41 cellular contexts compared by ENCODE assay signal in the genomic region with DNA sequence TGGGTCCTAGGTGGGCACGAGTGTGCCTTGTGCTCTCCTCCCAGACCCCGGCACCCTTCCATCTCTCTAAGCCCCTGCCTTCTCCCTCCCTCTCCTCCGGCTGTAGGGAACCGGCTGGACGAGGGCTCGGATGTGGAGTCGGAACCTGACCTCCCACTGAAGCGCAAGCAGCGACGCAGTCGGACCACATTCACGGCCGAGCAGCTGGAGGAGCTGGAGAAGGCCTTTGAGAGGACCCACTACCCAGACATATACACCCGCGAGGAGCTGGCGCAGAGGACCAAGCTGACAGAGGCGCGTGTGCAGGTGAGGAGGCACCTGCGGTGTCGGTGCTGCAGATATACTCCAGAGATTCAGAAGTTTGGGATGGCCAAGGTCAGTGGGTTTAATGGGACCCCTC.
"Had no signal": no experiment of that assay in that cellular context is flagged by ENCODE, and none has a peak within 500 bp of the region (broad histone marks: within the 10 kb centered on the region; RNA-seq: fewer than 3 reads in every experiment).

No MANE protein-coding gene starts in this region.

- H3K4me1 ChIP-seq: adrenal gland, ascending aorta, body of pancreas, breast epithelium had no signal

- DNase-seq: activated effector memory CD4-positive, alpha-beta T cell treated with anti-CD3 and anti-CD28 coated beads, Interleukin-2, amount 50 U/mL, for 16 hours; activated effector memory CD4-positive, alpha-beta T cell treated with Interleukin-2 at 50 U/mL for 16 hours; activated gamma-delta T cell; activated gamma-delta T cell treated with Interleukin-2 at 50 U/mL for 16 hours; activated naive CD4-positive, alpha-beta T cell; activated naive CD4-positive, alpha-beta T cell treated with anti-CD3 and anti-CD28 coated beads for 36 hours; activated naive CD4-positive, alpha-beta T cell treated with anti-CD3 and anti-CD28 coated beads, Interleukin-2, amount 10 ng/mL, durations not matched to agents 7 days and 5 days; activated naive CD4-positive, alpha-beta T cell treated with anti-CD3 and anti-CD28 coated beads, Interleukin-2, amount 50 U/mL, for 16 hours; activated naive CD4-positive, alpha-beta T cell treated with Interleukin-2 at 50 U/mL for 16 hours; activated naive CD8-positive, alpha-beta T cell treated with anti-CD3 and anti-CD28 coated beads for 36 hours; activated naive CD8-positive, alpha-beta T cell treated with anti-CD3 and anti-CD28 coated beads, Interleukin-2, amount 10 ng/mL, durations not matched to agents 7 days and 5 days; activated naive CD8-positive, alpha-beta T cell treated with anti-CD3 and anti-CD28 coated beads, Interleukin-2, amount 50 U/mL, for 24 hours; activated T-cell treated with anti-CD3 and anti-CD28 coated beads for 4 hours; activated T-cell treated with anti-CD3 and anti-CD28 coated beads, Interleukin-2, amount 50 U/mL, for 1 hour; activated T-cell treated with anti-CD3 and anti-CD28 coated beads, Interleukin-2, amount 50 U/mL, for 24 hours; activated T-cell treated with anti-CD3 and anti-CD28 coated beads, Interleukin-2, amount 50 U/mL, for 4 hours; activated T-cell treated with anti-CD3 and anti-CD28 coated beads, Interleukin-2, amount 50 U/mL, for 48 hours; activated T-cell treated with anti-CD3 and anti-CD28 coated beads, Interleukin-2, amount 50 U/mL, for 72 hours; adrenal gland; amniotic stem cell; amygdala; anterior cingulate cortex; aorta; body of pancreas; brain microvascular endothelial cell; caudate nucleus; central memory CD4-positive, alpha-beta T cell; cerebellar nuclear complex had no signal

- H3K4me3 Mint-ChIP-seq: activated naive CD4-positive, alpha-beta T cell treated with anti-CD3 and anti-CD28 coated beads for 36 hours; activated naive CD4-positive, alpha-beta T cell treated with anti-CD3 and anti-CD28 coated beads, Interleukin-2, amount 10 ng/mL, durations not matched to agents 7 days and 5 days; activated naive CD4-positive, alpha-beta T cell treated with anti-CD3 and anti-CD28 coated beads, Interleukin-2, amount 50 U/mL, for 24 hours; activated naive CD8-positive, alpha-beta T cell; activated naive CD8-positive, alpha-beta T cell treated with anti-CD3 and anti-CD28 coated beads for 36 hours; activated naive CD8-positive, alpha-beta T cell treated with anti-CD3 and anti-CD28 coated beads, Interleukin-2, amount 10 ng/mL, durations not matched to agents 7 days and 5 days; activated naive CD8-positive, alpha-beta T cell treated with anti-CD3 and anti-CD28 coated beads, Interleukin-2, amount 50 U/mL, for 24 hours; activated T-cell treated with anti-CD3 and anti-CD28 coated beads, Interleukin-2, amount 50 U/mL, for 24 hours; activated T-cell treated with anti-CD3 and anti-CD28 coated beads, Interleukin-2, amount 50 U/mL, for 4 hours; activated T-cell treated with anti-CD3 and anti-CD28 coated beads, Interleukin-2, amount 50 U/mL, for 72 hours; activated T-helper 1 cell treated with anti-CD3 and anti-CD28 coated beads, Interleukin-12 subunit alpha, Interleukin-12 subunit beta, Interleukin-2, Interleukin-4 antibody, amounts not matched to agents 30 ng/mL and 10 ng/mL and 1 ng/mL, durations not matched to agents 14 hours and 24 hours and 36 hours; activated T-helper 17 cell treated with anti-CD3 and anti-CD28 coated beads, Interleukin-2, amount 50 U/mL, for 72 hours; brain; central memory CD8-positive, alpha-beta T cell had no signal

- ATAC-seq: activated naive CD4-positive, alpha-beta T cell treated with anti-CD3 and anti-CD28 coated beads, Interleukin-2, amount 50 U/mL, for 72 hours; activated naive CD8-positive, alpha-beta T cell treated with anti-CD3 and anti-CD28 coated beads, Interleukin-2, amount 50 U/mL, for 24 hours; activated T-cell treated with anti-CD3 and anti-CD28 coated beads, Interleukin-2, amount 50 U/mL, for 4 hours; activated T-cell treated with anti-CD3 and anti-CD28 coated beads, Interleukin-2, amount 50 U/mL, for 72 hours; activated T-helper 17 cell treated with anti-CD3 and anti-CD28 coated beads, Interleukin-2, amount 50 U/mL, for 72 hours; body of pancreas had no signal

- H3K36me3 ChIP-seq: adrenal gland, ascending aorta, brain microvascular endothelial cell, breast epithelium, cardiac muscle cell had no signal

- H3K27me3 ChIP-seq: ascending aorta, brain microvascular endothelial cell had no signal

- H3K36me3 Mint-ChIP-seq: activated naive CD4-positive, alpha-beta T cell treated with anti-CD3 and anti-CD28 coated beads, Interleukin-2, amount 10 ng/mL, durations not matched to agents 7 days and 5 days; activated naive CD4-positive, alpha-beta T cell treated with anti-CD3 and anti-CD28 coated beads, Interleukin-2, amount 50 U/mL, for 24 hours; activated naive CD4-positive, alpha-beta T cell treated with anti-CD3 and anti-CD28 coated beads, Interleukin-2, amount 50 U/mL, for 72 hours; activated naive CD8-positive, alpha-beta T cell; activated naive CD8-positive, alpha-beta T cell treated with anti-CD3 and anti-CD28 coated beads for 36 hours; activated naive CD8-positive, alpha-beta T cell treated with anti-CD3 and anti-CD28 coated beads, Interleukin-2, amount 10 ng/mL, durations not matched to agents 7 days and 5 days; brain had no signal

- H3K4me1 Mint-ChIP-seq: activated naive CD4-positive, alpha-beta T cell treated with anti-CD3 and anti-CD28 coated beads, Interleukin-2, amount 10 ng/mL, durations not matched to agents 7 days and 5 days; activated naive CD4-positive, alpha-beta T cell treated with anti-CD3 and anti-CD28 coated beads, Interleukin-2, amount 50 U/mL, for 24 hours; activated naive CD8-positive, alpha-beta T cell treated with anti-CD3 and anti-CD28 coated beads for 36 hours; activated naive CD8-positive, alpha-beta T cell treated with anti-CD3 and anti-CD28 coated beads, Interleukin-2, amount 10 ng/mL, durations not matched to agents 7 days and 5 days; activated naive CD8-positive, alpha-beta T cell treated with anti-CD3 and anti-CD28 coated beads, Interleukin-2, amount 50 U/mL, for 24 hours; activated T-helper 17 cell treated with anti-CD3 and anti-CD28 coated beads, Interleukin-2, amount 50 U/mL, for 72 hours; central memory CD8-positive, alpha-beta T cell had no signal

- FAIRE-seq: astrocyte, bronchial epithelial cell had no signal

- H3K9me3 Mint-ChIP-seq: activated naive CD4-positive, alpha-beta T cell treated with anti-CD3 and anti-CD28 coated beads for 36 hours; activated naive CD4-positive, alpha-beta T cell treated with anti-CD3 and anti-CD28 coated beads, Interleukin-2, amount 10 ng/mL, durations not matched to agents 7 days and 5 days; activated naive CD4-positive, alpha-beta T cell treated with anti-CD3 and anti-CD28 coated beads, Interleukin-2, amount 50 U/mL, for 24 hours; activated naive CD4-positive, alpha-beta T cell treated with anti-CD3 and anti-CD28 coated beads, Interleukin-2, amount 50 U/mL, for 72 hours; activated naive CD8-positive, alpha-beta T cell treated with anti-CD3 and anti-CD28 coated beads for 36 hours; activated naive CD8-positive, alpha-beta T cell treated with anti-CD3 and anti-CD28 coated beads, Interleukin-2, amount 10 ng/mL, durations not matched to agents 7 days and 5 days; activated naive CD8-positive, alpha-beta T cell treated with anti-CD3 and anti-CD28 coated beads, Interleukin-2, amount 50 U/mL, for 24 hours; activated T-cell treated with anti-CD3 and anti-CD28 coated beads, Interleukin-2, amount 50 U/mL, for 24 hours; activated T-cell treated with anti-CD3 and anti-CD28 coated beads, Interleukin-2, amount 50 U/mL, for 4 hours; activated T-cell treated with anti-CD3 and anti-CD28 coated beads, Interleukin-2, amount 50 U/mL, for 72 hours; activated T-helper 1 cell treated with anti-CD3 and anti-CD28 coated beads, Interleukin-12 subunit alpha, Interleukin-12 subunit beta, Interleukin-2, Interleukin-4 antibody, amounts not matched to agents 30 ng/mL and 10 ng/mL and 1 ng/mL, durations not matched to agents 14 hours and 24 hours and 36 hours; activated T-helper 17 cell treated with anti-CD3 and anti-CD28 coated beads, Interleukin-2, amount 50 U/mL, for 72 hours; activated T-helper 2 cell treated with anti-CD3 and anti-CD28 coated beads, Interferon-gamma antibody, Interleukin-2, Interleukin-4, amounts not matched to agents 10 μg/mL and 5 μg/mL and 100 μg/mL, durations not matched to agents 14 hours and 24 hours and 36 hours; central memory CD8-positive, alpha-beta T cell had no signal

- H3K4me3 ChIP-seq: adrenal gland, ascending aorta, body of pancreas, breast epithelium, cardiac muscle cell had no signal

- H3K27ac Mint-ChIP-seq: activated naive CD4-positive, alpha-beta T cell treated with anti-CD3 and anti-CD28 coated beads for 36 hours; activated naive CD4-positive, alpha-beta T cell treated with anti-CD3 and anti-CD28 coated beads, Interleukin-2, amount 10 ng/mL, durations not matched to agents 7 days and 5 days; activated naive CD4-positive, alpha-beta T cell treated with anti-CD3 and anti-CD28 coated beads, Interleukin-2, amount 50 U/mL, for 24 hours; activated naive CD8-positive, alpha-beta T cell treated with anti-CD3 and anti-CD28 coated beads for 36 hours; activated naive CD8-positive, alpha-beta T cell treated with anti-CD3 and anti-CD28 coated beads, Interleukin-2, amount 10 ng/mL, durations not matched to agents 7 days and 5 days; activated naive CD8-positive, alpha-beta T cell treated with anti-CD3 and anti-CD28 coated beads, Interleukin-2, amount 50 U/mL, for 24 hours; activated T-cell treated with anti-CD3 and anti-CD28 coated beads, Interleukin-2, amount 50 U/mL, for 72 hours; activated T-helper 1 cell treated with anti-CD3 and anti-CD28 coated beads, Interleukin-12 subunit alpha, Interleukin-12 subunit beta, Interleukin-2, Interleukin-4 antibody, amounts not matched to agents 30 ng/mL and 10 ng/mL and 1 ng/mL, durations not matched to agents 14 hours and 24 hours and 36 hours; activated T-helper 17 cell treated with anti-CD3 and anti-CD28 coated beads, Interleukin-2, amount 50 U/mL, for 72 hours; activated T-helper 2 cell treated with anti-CD3 and anti-CD28 coated beads, Interferon-gamma antibody, Interleukin-2, Interleukin-4, amounts not matched to agents 10 μg/mL and 5 μg/mL and 100 μg/mL, durations not matched to agents 14 hours and 24 hours and 36 hours had no signal

- H3K27ac ChIP-seq: adrenal gland, ascending aorta, body of pancreas, brain microvascular endothelial cell, breast epithelium, cardiac muscle cell had no signal

- H3K9me3 ChIP-seq: adrenal gland, ascending aorta, body of pancreas, breast epithelium had no signal
